ENCODE assay signal across 32 cellular contexts in the genomic region with DNA sequence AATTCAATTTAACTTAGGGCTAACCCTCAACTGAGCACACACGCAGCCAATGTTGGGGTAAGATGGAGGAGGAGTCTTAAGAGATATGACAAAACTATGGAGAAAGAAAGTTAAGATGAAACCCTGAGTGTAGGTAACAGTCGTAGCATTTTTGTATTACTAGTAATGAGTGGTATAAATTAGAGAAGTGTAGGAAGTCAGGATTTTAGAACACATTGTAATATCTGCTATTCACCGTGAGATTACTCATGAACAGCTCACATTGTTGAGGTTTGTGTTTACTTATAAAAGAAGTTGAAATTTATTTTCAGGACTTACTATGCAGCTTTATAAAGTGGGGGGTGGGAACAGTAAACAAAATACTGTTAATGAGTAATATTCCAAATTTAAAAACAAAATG.
DNase-seq lines count a peak whose midpoint lies in the region; ATAC-seq and TF ChIP-seq lines count a peak whose summit lies in the region.
"Had no signal": no experiment of that assay in that cellular context is flagged by ENCODE, and none has a peak within 500 bp of the region (broad histone marks: within the 10 kb centered on the region; RNA-seq: fewer than 3 reads in every experiment).

No MANE protein-coding gene starts in this region.

- no peak overlapping the region for H2BK5ac ChIP-seq in neuronal stem cell (ENCODE audit: low read length)

- intact Hi-C loops in lower leg skin (cut with DNase I; ENCODE audit: low total_unique reads), result no loop called here

- H3K4me3 ChIP-seq in lower leg skin (ENCODE audit: low read depth, poor library complexity, severe bottlenecking) (no peak overlapping the region), neuronal stem cell (ENCODE audit: low read length in 2 of 2) (no peak overlapping the region)
- H3K4me3 ChIP-seq: A549, esophagus squamous epithelium, gastrocnemius medialis, ovary, Peyer's patch, skin epidermis had no signal

- no peak for TF ChIP-seq POLR2A in lower leg skin (IDR thresholded peaks at IDR 0.05)

- no peak overlapping the region for H2BK120ac ChIP-seq in neuronal stem cell (ENCODE audit: low read depth, low read length)

- H3K14ac ChIP-seq in neuronal stem cell (ENCODE audit: low read length), result no peak overlapping the region

- no peak overlapping the region for H3K9ac ChIP-seq in neuronal stem cell (ENCODE audit: low read depth, low read length, poor library complexity)

- ATAC-seq in GM18502 (IDR thresholded peaks at IDR 0.05; ENCODE audit: poor library complexity, unreplicated experiment), result no peak
- ATAC-seq: A549; CD8-positive, alpha-beta T cell; effector memory CD8-positive, alpha-beta T cell; gastrocnemius medialis; HCT116; stimulated activated memory B cell treated with anti-CD40 and anti-IgM and Interleukin-4, amounts not matched to agents 10 μg/mL and 1 μg/mL and 100 μg/mL, for 72 hours had no signal

- no peak overlapping the region for H4K91ac ChIP-seq in neuronal stem cell (ENCODE audit: low read depth, low read length, poor library complexity)

- H3K23ac ChIP-seq in neuronal stem cell (ENCODE audit: low read depth, low read length, poor library complexity), result no peak overlapping the region

- no peak overlapping the region for H4K8ac ChIP-seq in neuronal stem cell (ENCODE audit: low read depth, low read length)

- no peak for TF ChIP-seq CTCF in lower leg skin (IDR thresholded peaks at IDR 0.05)

- 73 to 92% methylated on average over 3 of the region's 3 CpGs for WGBS in lower leg skin, 2 donors
- no CpG with 5 or more reads among the region's 3 CpGs for WGBS in neuronal stem cell (ENCODE audit: extremely low coverage in 2 of 2, insufficient read length in 2 of 2, insufficient replicate concordance in 1 of 2), 2 donors

- no peak overlapping the region for H2AFZ ChIP-seq in neuronal stem cell (ENCODE audit: low read length)

- peaks cover 0 to 91% of the 10 kb centered on the region in 2 donors for H3K36me3 ChIP-seq in neuronal stem cell (replicated peaks in 1 of 2; ENCODE audit: control insufficient read depth in 2 of 2, insufficient read depth in 2 of 2, low read length in 2 of 2)
- H3K36me3 ChIP-seq: ovary had no signal

- no peaks in the 10 kb centered on the region for H3K79me1 ChIP-seq in neuronal stem cell (ENCODE audit: low read depth, low read length)

- no peak overlapping the region for H2BK12ac ChIP-seq in neuronal stem cell (ENCODE audit: low read length)

- no peak overlapping the region for H3K27ac ChIP-seq in neuronal stem cell (replicated peaks; ENCODE audit: low read length)
- H3K27ac ChIP-seq: A549, esophagus squamous epithelium, gastrocnemius medialis, ovary, Peyer's patch, skin epidermis, VCaP had no signal

- H2AK5ac ChIP-seq in neuronal stem cell (ENCODE audit: low read depth, low read length), result no peak overlapping the region

- H3K9me3 ChIP-seq in neuronal stem cell (replicated peaks in 1 of 2; ENCODE audit: control insufficient read depth in 2 of 2, insufficient read depth in 1 of 2, low read depth in 1 of 2, low read length in 2 of 2), result peaks cover 0 to 2% of the 10 kb centered on the region in 2 donors
- H3K9me3 ChIP-seq: A549, esophagus squamous epithelium, gastrocnemius medialis, ovary, Peyer's patch had no signal

- DNase-seq in A172 (ENCODE audit: low spot score) (peak; percentile 10), HCEC 1CT (peak; percentile 69), amniotic epithelial cell (ENCODE audit: low read depth) (peak; percentile 70), iris pigment epithelial cell (ENCODE audit: low read depth) (peak; percentile 51), lower leg skin (ENCODE audit: low spot score in 2 of 2) (no peak), neuronal stem cell (ENCODE audit: low spot score) (no peak), germinal center (ENCODE audit: low spot score) (no peak)
- DNase-seq: activated CD4-positive, alpha-beta T cell treated with anti-CD3 and anti-CD28 coated beads for 48 hours; activated CD8-positive, alpha-beta memory T cell treated with anti-CD3 and anti-CD28 coated beads for 24 hours; activated effector memory CD4-positive, alpha-beta T cell treated with anti-CD3 and anti-CD28 coated beads, Interleukin-2, amount 50 U/mL, for 16 hours; aorta; CD8-positive, alpha-beta T cell; central memory CD4-positive, alpha-beta T cell; DMS 273 treated with DMSO at 0.1 percent for 48 hours; effector memory CD8-positive, alpha-beta T cell; esophagus squamous epithelium; gastrocnemius medialis; NCI-H1048; NCI-H1694 treated with DMSO at 0.1 percent for 48 hours; NCI-H446; NCI-H774; nephron progenitor cell; ovary; Peyer's patch; SIG-M5; T-helper 9 cell had no signal

- no peak overlapping the region for H3K4ac ChIP-seq in neuronal stem cell (ENCODE audit: low read length)

- no peaks in the 10 kb centered on the region for H3K27me3 ChIP-seq in neuronal stem cell (ENCODE audit: control insufficient read depth in 3 of 3, insufficient read depth in 3 of 3, low read depth in 1 of 3, low read length in 3 of 3)
- H3K27me3 ChIP-seq: esophagus squamous epithelium, gastrocnemius medialis, ovary, Peyer's patch had no signal

- no peak overlapping the region for H3K18ac ChIP-seq in neuronal stem cell (ENCODE audit: low read length)

- no peaks in the 10 kb centered on the region for H3K4me1 ChIP-seq in neuronal stem cell (ENCODE audit: control insufficient read depth in 2 of 2, insufficient read depth in 1 of 2, low read depth in 1 of 2, low read length in 2 of 2)
- H3K4me1 ChIP-seq: esophagus squamous epithelium, gastrocnemius medialis, Peyer's patch had no signal

- no peak overlapping the region for H3K4me2 ChIP-seq in neuronal stem cell (ENCODE audit: insufficient read depth, low read length, poor library complexity, severe bottlenecking)
- H3K4me2 ChIP-seq: A549 had no signal

- no peak overlapping the region for H2BK15ac ChIP-seq in neuronal stem cell (ENCODE audit: low read length)

Comparison
In these comparisons a context has a peak if more than half of its experiments do, and no peak if none do; other contexts are left out.
1. DNase-seq: peak in A172 (single experiment), HCEC 1CT (single experiment), amniotic epithelial cell (single experiment) and iris pigment epithelial cell (single experiment); none in lower leg skin (0 of 2), neuronal stem cell (single experiment) and germinal center (single experiment).